In the genomic region with DNA sequence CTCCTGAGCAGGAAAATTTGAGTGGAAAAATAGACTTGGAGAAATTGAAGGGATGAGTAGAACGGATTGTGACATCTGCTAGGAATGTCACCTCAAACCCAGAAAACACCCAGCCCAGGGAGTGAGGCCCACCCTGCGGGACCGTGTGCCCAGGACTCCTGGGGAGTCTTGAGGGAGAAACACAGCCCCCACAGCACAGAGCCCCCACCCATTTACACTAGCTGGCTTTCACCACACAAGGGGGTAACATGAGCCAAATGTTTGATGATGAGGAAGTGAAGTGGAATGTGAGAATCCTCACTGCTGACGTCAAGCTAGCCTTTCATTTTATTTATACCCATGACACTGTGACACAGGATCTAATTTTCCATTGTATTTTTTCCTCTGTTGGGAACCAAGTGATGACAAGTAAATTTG, we compare ENCODE assay signal across 9 cellular contexts. TPM values are rescaled to one million over a fixed set of nuclear protein-coding genes. Genes with fewer than 3 reads are reported as not detected.
DNase-seq lines count a peak whose midpoint lies in the region; ATAC-seq, FAIRE-seq and TF ChIP-seq lines count a peak whose summit lies in the region.
"Had no signal": no experiment of that assay in that cellular context is flagged by ENCODE, and none has a peak within 500 bp of the region (broad histone marks: within the 10 kb centered on the region; RNA-seq: fewer than 3 reads in every experiment).

No MANE protein-coding gene starts in this region.

- peak overlapping the region; percentile 83 for H3K27ac Mint-ChIP-seq in astrocyte (ENCODE audit: unreplicated experiment)
- no peak overlapping the region for H3K27ac Mint-ChIP-seq in stimulated activated effector memory CD8-positive, alpha-beta T cell treated with anti-CD3 and anti-CD28 coated beads, Interleukin-12 subunit alpha, Interleukin-12 subunit beta, amount 100 ng/mL, for 72 hours

- no peak overlapping the region for H3K4me3 Mint-ChIP-seq in astrocyte (ENCODE audit: unreplicated experiment)
- no peak overlapping the region for H3K4me3 Mint-ChIP-seq in stimulated activated effector memory CD8-positive, alpha-beta T cell treated with anti-CD3 and anti-CD28 coated beads, Interleukin-12 subunit alpha, Interleukin-12 subunit beta, amount 100 ng/mL, for 72 hours

- TF ChIP-seq POLR2A in upper lobe of left lung (IDR thresholded peaks at IDR 0.05), result no peak

- H3K4me1 Mint-ChIP-seq in astrocyte (ENCODE audit: low read depth, unreplicated experiment), result peaks cover 10% of the 10 kb centered on the region
- H3K4me1 Mint-ChIP-seq in stimulated activated effector memory CD8-positive, alpha-beta T cell treated with anti-CD3 and anti-CD28 coated beads, Interleukin-12 subunit alpha, Interleukin-12 subunit beta, amount 100 ng/mL, for 72 hours, result no peaks in the 10 kb centered on the region

- FAIRE-seq in astrocyte (lab: Jason Lieb, UNC), result peak; percentile 93

- no peaks in the 10 kb centered on the region for H3K36me3 ChIP-seq in astrocyte (ENCODE audit: insufficient read depth, low read length)
- no peaks in the 10 kb centered on the region for H3K36me3 ChIP-seq in kidney epithelial cell (ENCODE audit: control insufficient read depth, insufficient read depth, low read length)
- no peaks in the 10 kb centered on the region for H3K36me3 ChIP-seq in upper lobe of left lung
- H3K36me3 ChIP-seq: BLaER1 treated with 17β-estradiol and CSF1 and Interleukin-3, amounts not matched to agents 10 nM and 100 nM had no signal

- no peaks in the 10 kb centered on the region for H3K9me3 ChIP-seq in astrocyte (ENCODE audit: insufficient read depth, low read depth, low read length)
- no peaks in the 10 kb centered on the region for H3K9me3 ChIP-seq in upper lobe of left lung
- H3K9me3 ChIP-seq: BLaER1 treated with 17β-estradiol and CSF1 and Interleukin-3, amounts not matched to agents 10 nM and 100 nM had no signal

- H3K4me1 ChIP-seq in astrocyte (ENCODE audit: insufficient read depth, low read length) (peaks cover 15% of the 10 kb centered on the region), upper lobe of left lung (peaks cover 17 to 22% (median 19%) of the 10 kb centered on the region in 4 donors)

- H3K9ac ChIP-seq in astrocyte (ENCODE audit: low read length), result peak overlapping the region; percentile 59
- H3K9ac ChIP-seq: BLaER1 treated with 17β-estradiol and CSF1 and Interleukin-3, amounts not matched to agents 10 nM and 100 nM had no signal

- no peak for TF ChIP-seq EP300 in upper lobe of left lung (IDR thresholded peaks at IDR 0.05)

- peaks cover 4% of the 10 kb centered on the region for H3K27me3 Mint-ChIP-seq in astrocyte (ENCODE audit: low read depth, unreplicated experiment)

- H2AFZ ChIP-seq in astrocyte (ENCODE audit: low read depth, low read length), result peak overlapping the region; percentile 55

- H3K4me3 ChIP-seq in astrocyte (ENCODE audit: insufficient read depth, low read depth, low read length), result peak overlapping the region; percentile 24
- no peak overlapping the region for H3K4me3 ChIP-seq in kidney epithelial cell (ENCODE audit: low read depth, low read length)
- H3K4me3 ChIP-seq in upper lobe of left lung, result no peak overlapping the region
- H3K4me3 ChIP-seq: BLaER1 treated with 17β-estradiol and CSF1 and Interleukin-3, amounts not matched to agents 10 nM and 100 nM had no signal

- H3K27ac ChIP-seq in astrocyte (ENCODE audit: low read depth, low read length) (peak overlapping the region; percentile 66), upper lobe of left lung (peak overlapping the region in 2 of 4 donors; percentile 28 to 30)
- H3K27ac ChIP-seq: BLaER1 treated with 17β-estradiol and CSF1 and Interleukin-3, amounts not matched to agents 10 nM and 100 nM had no signal

- DNase-seq in NCI-H2171 treated with DMSO at 0.1 percent for 48 hours (lab: John Stamatoyannopoulos, UW), result peak; percentile 22
- no peak for DNase-seq in NCI-H2171 (lab: John Stamatoyannopoulos, UW)
- DNase-seq in astrocyte (ENCODE audit: low read depth), result peak; percentile 90
- peak; percentile 38 for DNase-seq in kidney epithelial cell (ENCODE audit: low read depth)
- peak in 1 of 2 donors; percentile 30 for DNase-seq in upper lobe of left lung
- no peak for DNase-seq in stimulated activated effector memory CD8-positive, alpha-beta T cell treated with anti-CD3 and anti-CD28 coated beads, Interleukin-12 subunit alpha, Interleukin-12 subunit beta, amount 100 ng/mL, for 72 hours (ENCODE audit: low spot score in 2 of 2)

- H3K27me3 ChIP-seq in astrocyte (ENCODE audit: insufficient read depth, low read length) (no peaks in the 10 kb centered on the region), kidney epithelial cell (ENCODE audit: control insufficient read depth, insufficient read depth, low read length) (no peaks in the 10 kb centered on the region), upper lobe of left lung (no peaks in the 10 kb centered on the region)
- H3K27me3 ChIP-seq: BLaER1 treated with 17β-estradiol and CSF1 and Interleukin-3, amounts not matched to agents 10 nM and 100 nM had no signal

- TF ChIP-seq CTCF in astrocyte (IDR thresholded peaks at IDR 0.05; ENCODE audit: insufficient read depth, low read depth, low read length) (no peak), kidney epithelial cell (IDR thresholded peaks at IDR 0.05; ENCODE audit: insufficient read depth, low read length, poor library complexity, severe bottlenecking) (no peak), upper lobe of left lung (IDR thresholded peaks at IDR 0.05) (no peak)

- no peaks in the 10 kb centered on the region for H3K36me3 Mint-ChIP-seq in astrocyte (ENCODE audit: low read depth, unreplicated experiment)
- H3K36me3 Mint-ChIP-seq in stimulated activated effector memory CD8-positive, alpha-beta T cell treated with anti-CD3 and anti-CD28 coated beads, Interleukin-12 subunit alpha, Interleukin-12 subunit beta, amount 100 ng/mL, for 72 hours, result no peaks in the 10 kb centered on the region

- H3K9me3 Mint-ChIP-seq in astrocyte (ENCODE audit: unreplicated experiment), result no peaks in the 10 kb centered on the region
- H3K9me3 Mint-ChIP-seq in stimulated activated effector memory CD8-positive, alpha-beta T cell treated with anti-CD3 and anti-CD28 coated beads, Interleukin-12 subunit alpha, Interleukin-12 subunit beta, amount 100 ng/mL, for 72 hours, result no peaks in the 10 kb centered on the region

- peak overlapping the region; percentile 72 for H3K4me2 ChIP-seq in astrocyte (ENCODE audit: low read length)
- H3K4me2 ChIP-seq: BLaER1 treated with 17β-estradiol and CSF1 and Interleukin-3, amounts not matched to agents 10 nM and 100 nM had no signal

- WGBS in upper lobe of left lung, 2 donors, result 45 to 75% methylated on average over 4 of the region's 4 CpGs

- H4K20me1 ChIP-seq in astrocyte (ENCODE audit: insufficient read depth, low read length), result no peaks in the 10 kb centered on the region
- H4K20me1 ChIP-seq: BLaER1 treated with 17β-estradiol and CSF1 and Interleukin-3, amounts not matched to agents 10 nM and 100 nM had no signal

- no peaks in the 10 kb centered on the region for H3K79me2 ChIP-seq in astrocyte (ENCODE audit: insufficient read depth, low read length)

- ATAC-seq in upper lobe of left lung (ENCODE audit: low FRiP score in 2 of 2), result peak; percentile 59 to 72
- no peak for ATAC-seq in GM18858 (IDR thresholded peaks at IDR 0.05; ENCODE audit: unreplicated experiment)
- no peak for ATAC-seq in HG03108 (IDR thresholded peaks at IDR 0.05; ENCODE audit: unreplicated experiment)
- no peak for ATAC-seq in stimulated activated effector memory CD8-positive, alpha-beta T cell treated with anti-CD3 and anti-CD28 coated beads, Interleukin-12 subunit alpha, Interleukin-12 subunit beta, amount 100 ng/mL, for 72 hours

RNA-seq across cellular contexts. Expression of gene PDE8B, which starts 42.8 kb away (rescaled TPM):
- total RNA-seq in astrocyte (0.18 and 0.22 TPM in 2 replicates), kidney epithelial cell (0.21 and 0.33 TPM in 2 replicates), upper lobe of left lung (10 to 100 TPM in 3 of 6 donors, 1 to 10 TPM in 3; 5.8 to 21.9 (median 9.7) TPM)

Comparison
In these comparisons a context has a peak if more than half of its experiments do, and no peak if none do; other contexts are left out.
1. DNase-seq: peak in NCI-H2171 treated with DMSO at 0.1 percent for 48 hours (single experiment), astrocyte (single experiment) and kidney epithelial cell (single experiment); none in NCI-H2171 (single experiment) and stimulated activated effector memory CD8-positive, alpha-beta T cell treated with anti-CD3 and anti-CD28 coated beads, Interleukin-12 subunit alpha, Interleukin-12 subunit beta, amount 100 ng/mL, for 72 hours (0 of 2).
2. ATAC-seq: peak in upper lobe of left lung (2 of 2); none in GM18858 (single experiment), HG03108 (single experiment) and stimulated activated effector memory CD8-positive, alpha-beta T cell treated with anti-CD3 and anti-CD28 coated beads, Interleukin-12 subunit alpha, Interleukin-12 subunit beta, amount 100 ng/mL, for 72 hours (single experiment).